ENCODE assay signal across 25 cellular contexts in the genomic region with DNA sequence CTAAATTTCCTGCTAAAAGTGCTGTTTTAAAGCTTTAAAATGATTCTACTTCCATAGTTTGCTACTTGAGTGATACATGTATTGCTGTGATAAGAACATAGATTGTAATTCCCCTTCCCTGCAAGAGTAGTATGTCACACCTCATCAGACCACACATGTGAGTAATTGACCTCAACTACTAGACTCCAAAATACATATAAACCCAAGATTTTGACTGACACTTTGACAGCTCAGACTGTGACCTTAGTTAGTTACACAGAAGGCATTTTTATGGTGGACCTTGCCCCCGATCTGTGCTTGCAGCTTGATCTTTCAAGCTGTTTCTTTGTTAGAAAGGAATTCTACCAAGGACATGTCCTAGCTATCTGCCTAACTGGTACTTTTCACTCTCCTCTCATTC. TPM values are rescaled to one million over a fixed set of nuclear protein-coding genes. Genes with fewer than 3 reads are reported as not detected.
DNase-seq lines count a peak whose midpoint lies in the region; ATAC-seq lines count a peak whose summit lies in the region.
"Had no signal": no experiment of that assay in that cellular context is flagged by ENCODE, and none has a peak within 500 bp of the region (broad histone marks: within the 10 kb centered on the region; RNA-seq: fewer than 3 reads in every experiment).

No MANE protein-coding gene starts in this region.

- DNase-seq in activated CD4-positive, alpha-beta T cell treated with anti-CD3 and anti-CD28 coated beads, Interleukin-2, amount 10 ng/mL, durations not matched to agents 24 days and 14 days = peak; percentile 6
- DNase-seq in activated CD4-positive, alpha-beta T cell treated with anti-CD3 and anti-CD28 coated beads, Interleukin-2, amount 50 U/mL, for 48 hours = no peak
- DNase-seq in activated naive CD8-positive, alpha-beta T cell treated with anti-CD3 and anti-CD28 coated beads, Interleukin-2, amount 50 U/mL, for 24 hours = no peak
- DNase-seq in activated naive CD8-positive, alpha-beta T cell treated with anti-CD3 and anti-CD28 coated beads for 36 hours = no peak
- peak in 1 of 2 donors; percentile 22 for DNase-seq in stimulated activated effector memory CD8-positive, alpha-beta T cell treated with anti-CD3 and anti-CD28 coated beads, Interleukin-12 subunit alpha, Interleukin-12 subunit beta, amount 100 ng/mL, for 72 hours (ENCODE audit: low spot score in 2 of 2)
- DNase-seq: Calu3, DMS79 treated with DMSO at 0.1 percent for 48 hours, GF-D8, Kasumi-1, NCI-H1092 treated with DMSO at 0.1 percent for 48 hours, NCI-H1436, NCI-H187, NCI-H2081 treated with DMSO at 0.1 percent for 48 hours, NCI-H2171, NCI-H226, NCI-H510A, NCI-H69, Right ventricle myocardium superior, RPMI8226 had no signal

- H3K27ac Mint-ChIP-seq in activated CD4-positive, alpha-beta T cell treated with anti-CD3 and anti-CD28 coated beads, Interleukin-2, amount 10 ng/mL, durations not matched to agents 24 days and 14 days = no peak overlapping the region
- H3K27ac Mint-ChIP-seq in activated naive CD8-positive, alpha-beta T cell treated with anti-CD3 and anti-CD28 coated beads, Interleukin-2, amount 50 U/mL, for 24 hours = no peak overlapping the region
- H3K27ac Mint-ChIP-seq in activated naive CD8-positive, alpha-beta T cell treated with anti-CD3 and anti-CD28 coated beads for 36 hours = no peak overlapping the region
- H3K27ac Mint-ChIP-seq in stimulated activated effector memory CD8-positive, alpha-beta T cell treated with anti-CD3 and anti-CD28 coated beads, Interleukin-12 subunit alpha, Interleukin-12 subunit beta, amount 100 ng/mL, for 72 hours = no peak overlapping the region

- no peaks in the 10 kb centered on the region for H3K4me1 Mint-ChIP-seq in activated CD4-positive, alpha-beta T cell treated with anti-CD3 and anti-CD28 coated beads, Interleukin-2, amount 10 ng/mL, durations not matched to agents 24 days and 14 days
- H3K4me1 Mint-ChIP-seq in activated naive CD8-positive, alpha-beta T cell treated with anti-CD3 and anti-CD28 coated beads, Interleukin-2, amount 50 U/mL, for 24 hours = peaks cover 3% of the 10 kb centered on the region
- peaks cover 2% of the 10 kb centered on the region for H3K4me1 Mint-ChIP-seq in activated naive CD8-positive, alpha-beta T cell treated with anti-CD3 and anti-CD28 coated beads for 36 hours
- no peaks in the 10 kb centered on the region for H3K4me1 Mint-ChIP-seq in stimulated activated effector memory CD8-positive, alpha-beta T cell treated with anti-CD3 and anti-CD28 coated beads, Interleukin-12 subunit alpha, Interleukin-12 subunit beta, amount 100 ng/mL, for 72 hours

- H3K4me3 Mint-ChIP-seq in activated CD4-positive, alpha-beta T cell treated with anti-CD3 and anti-CD28 coated beads, Interleukin-2, amount 10 ng/mL, durations not matched to agents 24 days and 14 days = no peak overlapping the region
- H3K4me3 Mint-ChIP-seq in activated naive CD8-positive, alpha-beta T cell treated with anti-CD3 and anti-CD28 coated beads, Interleukin-2, amount 50 U/mL, for 24 hours = no peak overlapping the region
- H3K4me3 Mint-ChIP-seq in activated naive CD8-positive, alpha-beta T cell treated with anti-CD3 and anti-CD28 coated beads for 36 hours = no peak overlapping the region
- no peak overlapping the region for H3K4me3 Mint-ChIP-seq in stimulated activated effector memory CD8-positive, alpha-beta T cell treated with anti-CD3 and anti-CD28 coated beads, Interleukin-12 subunit alpha, Interleukin-12 subunit beta, amount 100 ng/mL, for 72 hours

- H3K9me3 Mint-ChIP-seq in activated CD4-positive, alpha-beta T cell treated with anti-CD3 and anti-CD28 coated beads, Interleukin-2, amount 10 ng/mL, durations not matched to agents 24 days and 14 days = no peaks in the 10 kb centered on the region
- no peaks in the 10 kb centered on the region for H3K9me3 Mint-ChIP-seq in activated naive CD8-positive, alpha-beta T cell treated with anti-CD3 and anti-CD28 coated beads, Interleukin-2, amount 50 U/mL, for 24 hours
- H3K9me3 Mint-ChIP-seq in activated naive CD8-positive, alpha-beta T cell treated with anti-CD3 and anti-CD28 coated beads for 36 hours = no peaks in the 10 kb centered on the region
- H3K9me3 Mint-ChIP-seq in stimulated activated effector memory CD8-positive, alpha-beta T cell treated with anti-CD3 and anti-CD28 coated beads, Interleukin-12 subunit alpha, Interleukin-12 subunit beta, amount 100 ng/mL, for 72 hours = no peaks in the 10 kb centered on the region

- intact Hi-C loops in activated CD4-positive, alpha-beta T cell treated with anti-CD3 and anti-CD28 coated beads, Interleukin-2, amount 10 ng/mL, durations not matched to agents 24 days and 14 days (cut with micrococcal nuclease) = no loop called here

- no peaks in the 10 kb centered on the region for H3K36me3 Mint-ChIP-seq in activated CD4-positive, alpha-beta T cell treated with anti-CD3 and anti-CD28 coated beads, Interleukin-2, amount 10 ng/mL, durations not matched to agents 24 days and 14 days (ENCODE audit: low read depth)
- no peaks in the 10 kb centered on the region for H3K36me3 Mint-ChIP-seq in activated naive CD8-positive, alpha-beta T cell treated with anti-CD3 and anti-CD28 coated beads, Interleukin-2, amount 50 U/mL, for 24 hours (ENCODE audit: low read depth)
- H3K36me3 Mint-ChIP-seq in activated naive CD8-positive, alpha-beta T cell treated with anti-CD3 and anti-CD28 coated beads for 36 hours = no peaks in the 10 kb centered on the region
- H3K36me3 Mint-ChIP-seq in stimulated activated effector memory CD8-positive, alpha-beta T cell treated with anti-CD3 and anti-CD28 coated beads, Interleukin-12 subunit alpha, Interleukin-12 subunit beta, amount 100 ng/mL, for 72 hours = no peaks in the 10 kb centered on the region

- peak; percentile 91 for ATAC-seq in activated naive CD8-positive, alpha-beta T cell treated with anti-CD3 and anti-CD28 coated beads, Interleukin-2, amount 50 U/mL, for 24 hours
- peak; percentile 90 for ATAC-seq in stimulated activated effector memory CD8-positive, alpha-beta T cell treated with anti-CD3 and anti-CD28 coated beads, Interleukin-12 subunit alpha, Interleukin-12 subunit beta, amount 100 ng/mL, for 72 hours
- ATAC-seq in HG02763 (IDR thresholded peaks at IDR 0.05; ENCODE audit: unreplicated experiment) = no peak
- ATAC-seq in GM19351 (IDR thresholded peaks at IDR 0.05; ENCODE audit: unreplicated experiment) = no peak
- ATAC-seq: K562 had no signal

- H3K27me3 Mint-ChIP-seq in activated CD4-positive, alpha-beta T cell treated with anti-CD3 and anti-CD28 coated beads, Interleukin-2, amount 10 ng/mL, durations not matched to agents 24 days and 14 days = peaks cover 3% of the 10 kb centered on the region
- H3K27me3 Mint-ChIP-seq in activated naive CD8-positive, alpha-beta T cell treated with anti-CD3 and anti-CD28 coated beads, Interleukin-2, amount 50 U/mL, for 24 hours = no peaks in the 10 kb centered on the region
- H3K27me3 Mint-ChIP-seq in activated naive CD8-positive, alpha-beta T cell treated with anti-CD3 and anti-CD28 coated beads for 36 hours = no peaks in the 10 kb centered on the region

RNA-seq across cellular contexts. Expression of gene APOBEC1, which starts 18.6 kb away (rescaled TPM):
- not detected in 2 replicates for total RNA-seq in activated CD4-positive, alpha-beta T cell treated with anti-CD3 and anti-CD28 coated beads, Interleukin-2, amount 10 ng/mL, durations not matched to agents 24 days and 14 days
- not detected for total RNA-seq in activated naive CD8-positive, alpha-beta T cell treated with anti-CD3 and anti-CD28 coated beads for 36 hours
- total RNA-seq: A172, Calu3, HT1080, K562, M059J, Right ventricle myocardium superior had no signal

RNA-seq across cellular contexts. Expression of gene GDF3, which starts 48.5 kb away (rescaled TPM):
- total RNA-seq in activated CD4-positive, alpha-beta T cell treated with anti-CD3 and anti-CD28 coated beads, Interleukin-2, amount 10 ng/mL, durations not matched to agents 24 days and 14 days = not detected in 2 replicates
- total RNA-seq in activated naive CD8-positive, alpha-beta T cell treated with anti-CD3 and anti-CD28 coated beads for 36 hours = not detected
- total RNA-seq: A172, Calu3, HT1080, K562, M059J, Right ventricle myocardium superior had no signal

Comparison
In these comparisons a context has a peak if more than half of its experiments do, and no peak if none do; other contexts are left out.
1. ATAC-seq: peak in activated naive CD8-positive, alpha-beta T cell treated with anti-CD3 and anti-CD28 coated beads, Interleukin-2, amount 50 U/mL, for 24 hours (single experiment) and stimulated activated effector memory CD8-positive, alpha-beta T cell treated with anti-CD3 and anti-CD28 coated beads, Interleukin-12 subunit alpha, Interleukin-12 subunit beta, amount 100 ng/mL, for 72 hours (single experiment); none in HG02763 (single experiment) and GM19351 (single experiment).